Comparison of ENCODE assay signal across 2 cellular contexts in genomic region chr12:121245031-121245430, GRCh38.
TF ChIP-seq lines count a peak whose summit lies in the region.

No MANE protein-coding gene starts in this region.

TF ChIP-seq in GM23338, 12 proteins besides CTCF, POLR2A, EP300 and RAD21:
- TF ChIP-seq CREB1 (CRISPR knock-in tag; IDR thresholded peaks at IDR 0.05; ENCODE audit: low read depth), result no peak
- TF ChIP-seq, protein P1, sequence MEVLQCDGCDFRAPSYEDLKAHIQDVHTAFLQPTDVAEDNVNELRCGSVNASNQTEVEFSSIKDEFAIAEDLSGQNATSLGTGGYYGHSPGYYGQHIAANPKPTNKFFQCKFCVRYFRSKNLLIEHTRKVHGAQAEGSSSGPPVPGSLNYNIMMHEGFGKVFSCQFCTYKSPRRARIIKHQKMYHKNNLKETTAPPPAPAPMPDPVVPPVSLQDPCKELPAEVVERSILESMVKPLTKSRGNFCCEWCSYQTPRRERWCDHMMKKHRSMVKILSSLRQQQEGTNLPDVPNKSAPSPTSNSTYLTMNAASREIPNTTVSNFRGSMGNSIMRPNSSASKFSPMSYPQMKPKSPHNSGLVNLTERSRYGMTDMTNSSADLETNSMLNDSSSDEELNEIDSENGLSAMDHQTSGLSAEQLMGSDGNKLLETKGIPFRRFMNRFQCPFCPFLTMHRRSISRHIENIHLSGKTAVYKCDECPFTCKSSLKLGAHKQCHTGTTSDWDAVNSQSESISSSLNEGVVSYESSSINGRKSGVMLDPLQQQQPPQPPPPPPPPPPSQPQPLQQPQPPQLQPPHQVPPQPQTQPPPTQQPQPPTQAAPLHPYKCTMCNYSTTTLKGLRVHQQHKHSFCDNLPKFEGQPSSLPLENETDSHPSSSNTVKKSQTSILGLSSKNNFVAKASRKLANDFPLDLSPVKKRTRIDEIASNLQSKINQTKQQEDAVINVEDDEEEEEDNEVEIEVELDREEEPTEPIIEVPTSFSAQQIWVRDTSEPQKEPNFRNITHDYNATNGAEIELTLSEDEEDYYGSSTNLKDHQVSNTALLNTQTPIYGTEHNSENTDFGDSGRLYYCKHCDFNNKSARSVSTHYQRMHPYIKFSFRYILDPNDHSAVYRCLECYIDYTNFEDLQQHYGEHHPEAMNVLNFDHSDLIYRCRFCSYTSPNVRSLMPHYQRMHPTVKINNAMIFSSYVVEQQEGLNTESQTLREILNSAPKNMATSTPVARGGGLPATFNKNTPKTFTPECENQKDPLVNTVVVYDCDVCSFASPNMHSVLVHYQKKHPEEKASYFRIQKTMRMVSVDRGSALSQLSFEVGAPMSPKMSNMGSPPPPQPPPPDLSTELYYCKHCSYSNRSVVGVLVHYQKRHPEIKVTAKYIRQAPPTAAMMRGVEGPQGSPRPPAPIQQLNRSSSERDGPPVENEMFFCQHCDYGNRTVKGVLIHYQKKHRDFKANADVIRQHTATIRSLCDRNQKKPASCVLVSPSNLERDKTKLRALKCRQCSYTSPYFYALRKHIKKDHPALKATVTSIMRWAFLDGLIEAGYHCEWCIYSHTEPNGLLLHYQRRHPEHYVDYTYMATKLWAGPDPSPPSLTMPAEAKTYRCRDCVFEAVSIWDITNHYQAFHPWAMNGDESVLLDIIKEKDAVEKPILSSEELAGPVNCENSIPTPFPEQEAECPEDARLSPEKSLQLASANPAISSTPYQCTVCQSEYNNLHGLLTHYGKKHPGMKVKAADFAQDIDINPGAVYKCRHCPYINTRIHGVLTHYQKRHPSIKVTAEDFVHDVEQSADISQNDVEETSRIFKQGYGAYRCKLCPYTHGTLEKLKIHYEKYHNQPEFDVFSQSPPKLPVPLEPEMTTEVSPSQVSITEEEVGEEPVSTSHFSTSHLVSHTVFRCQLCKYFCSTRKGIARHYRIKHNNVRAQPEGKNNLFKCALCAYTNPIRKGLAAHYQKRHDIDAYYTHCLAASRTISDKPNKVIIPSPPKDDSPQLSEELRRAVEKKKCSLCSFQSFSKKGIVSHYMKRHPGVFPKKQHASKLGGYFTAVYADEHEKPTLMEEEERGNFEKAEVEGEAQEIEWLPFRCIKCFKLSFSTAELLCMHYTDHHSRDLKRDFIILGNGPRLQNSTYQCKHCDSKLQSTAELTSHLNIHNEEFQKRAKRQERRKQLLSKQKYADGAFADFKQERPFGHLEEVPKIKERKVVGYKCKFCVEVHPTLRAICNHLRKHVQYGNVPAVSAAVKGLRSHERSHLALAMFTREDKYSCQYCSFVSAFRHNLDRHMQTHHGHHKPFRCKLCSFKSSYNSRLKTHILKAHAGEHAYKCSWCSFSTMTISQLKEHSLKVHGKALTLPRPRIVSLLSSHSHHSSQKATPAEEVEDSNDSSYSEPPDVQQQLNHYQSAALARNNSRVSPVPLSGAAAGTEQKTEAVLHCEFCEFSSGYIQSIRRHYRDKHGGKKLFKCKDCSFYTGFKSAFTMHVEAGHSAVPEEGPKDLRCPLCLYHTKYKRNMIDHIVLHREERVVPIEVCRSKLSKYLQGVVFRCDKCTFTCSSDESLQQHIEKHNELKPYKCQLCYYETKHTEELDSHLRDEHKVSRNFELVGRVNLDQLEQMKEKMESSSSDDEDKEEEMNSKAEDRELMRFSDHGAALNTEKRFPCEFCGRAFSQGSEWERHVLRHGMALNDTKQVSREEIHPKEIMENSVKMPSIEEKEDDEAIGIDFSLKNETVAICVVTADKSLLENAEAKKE (CRISPR knock-in tag; IDR thresholded peaks at IDR 0.05), result no peak
- TF ChIP-seq EZH2 (IDR thresholded peaks at IDR 0.05; ENCODE audit: low read depth, unreplicated experiment), result no peak
- no peak for TF ChIP-seq JUNB (IDR thresholded peaks at IDR 0.05; ENCODE audit: unreplicated experiment)
- no peak for TF ChIP-seq EZH2phosphoT487 (IDR thresholded peaks at IDR 0.05; ENCODE audit: unreplicated experiment)
- TF ChIP-seq ZNF114 (CRISPR knock-in tag; IDR thresholded peaks at IDR 0.05), result no peak
- TF ChIP-seq ZNF331 (CRISPR knock-in tag; IDR thresholded peaks at IDR 0.05; ENCODE audit: low read depth), result no peak
- no peak for TF ChIP-seq STAT1 (IDR thresholded peaks at IDR 0.05; ENCODE audit: unreplicated experiment)
- TF ChIP-seq, protein P2, sequence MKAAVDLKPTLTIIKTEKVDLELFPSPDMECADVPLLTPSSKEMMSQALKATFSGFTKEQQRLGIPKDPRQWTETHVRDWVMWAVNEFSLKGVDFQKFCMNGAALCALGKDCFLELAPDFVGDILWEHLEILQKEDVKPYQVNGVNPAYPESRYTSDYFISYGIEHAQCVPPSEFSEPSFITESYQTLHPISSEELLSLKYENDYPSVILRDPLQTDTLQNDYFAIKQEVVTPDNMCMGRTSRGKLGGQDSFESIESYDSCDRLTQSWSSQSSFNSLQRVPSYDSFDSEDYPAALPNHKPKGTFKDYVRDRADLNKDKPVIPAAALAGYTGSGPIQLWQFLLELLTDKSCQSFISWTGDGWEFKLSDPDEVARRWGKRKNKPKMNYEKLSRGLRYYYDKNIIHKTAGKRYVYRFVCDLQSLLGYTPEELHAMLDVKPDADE (IDR thresholded peaks at IDR 0.05), result no peak
- no peak for TF ChIP-seq POLR2AphosphoS5 (IDR thresholded peaks at IDR 0.05; ENCODE audit: low read depth)
- TF ChIP-seq REST (IDR thresholded peaks at IDR 0.05; ENCODE audit: unreplicated experiment), result no peak

TF ChIP-seq in H1, 55 proteins besides CTCF, POLR2A, EP300 and RAD21 (continued from another document):
- TF ChIP-seq GABPA (IDR thresholded peaks at IDR 0.05; ENCODE audit: borderline replicate concordance, insufficient read depth, low read length) (no peak), TCF12 (IDR thresholded peaks at IDR 0.05; ENCODE audit: low read depth, low read length) (no peak), MAX (IDR thresholded peaks at IDR 0.05) (no peak)
